In the genomic region with DNA sequence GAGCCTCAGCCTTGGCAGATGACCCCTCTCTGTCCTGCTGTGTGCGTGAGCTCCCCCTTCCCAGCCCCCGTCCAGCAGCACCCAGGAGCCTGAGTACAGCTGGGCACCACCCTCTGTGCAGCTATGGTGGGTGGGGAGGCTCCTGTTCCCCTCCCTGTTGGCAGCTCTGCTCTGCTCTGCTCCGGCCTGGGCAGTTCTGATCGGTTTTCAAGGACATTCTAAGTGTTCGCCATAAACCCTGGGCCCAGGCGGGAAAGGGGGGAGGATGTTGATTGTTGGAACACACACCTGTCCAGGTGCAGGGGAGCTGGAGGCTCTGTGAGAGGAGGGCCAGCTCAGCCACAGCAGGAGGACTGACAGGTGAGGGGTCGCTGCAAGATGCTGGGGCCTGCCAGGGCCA, we compare ENCODE assay signal across 16 cellular contexts. TPM values are rescaled to one million over a fixed set of nuclear protein-coding genes. Genes with fewer than 3 reads are reported as not detected.
DNase-seq lines count a peak whose midpoint lies in the region; FAIRE-seq and TF ChIP-seq lines count a peak whose summit lies in the region.
"Had no signal": no experiment of that assay in that cellular context is flagged by ENCODE, and none has a peak within 500 bp of the region (broad histone marks: within the 10 kb centered on the region; RNA-seq: fewer than 3 reads in every experiment).

Gene CLCNKB (plus strand): TSS at position 262 of the 400 bp plus-strand sequence. CDS start 711 bp downstream, outside the sequence.

- H3K27ac Mint-ChIP-seq in neural progenitor cell: peak within 1 kb of the TSS; percentile 9
- H3K27ac Mint-ChIP-seq: H9 had no signal

- no peaks in the 10 kb centered on the region for H3K79me2 ChIP-seq in neural progenitor cell (ENCODE audit: low read depth)

- H3K4me2 ChIP-seq in neural progenitor cell: no peak within 1 kb of the TSS
- H3K4me2 ChIP-seq: BLaER1 had no signal

- H3K4me1 Mint-ChIP-seq in neural progenitor cell: peaks cover 20% of the 10 kb centered on the region

- H3K9me3 Mint-ChIP-seq in neural progenitor cell: no peaks in the 10 kb centered on the region
- H3K9me3 Mint-ChIP-seq: H9 had no signal

- peaks cover 14% of the 10 kb centered on the region for H3K27me3 Mint-ChIP-seq in neural progenitor cell (ENCODE audit: insufficient read depth, low read depth)

- no peaks in the 10 kb centered on the region for H3K4me1 ChIP-seq in neural progenitor cell
- H3K4me1 ChIP-seq: BLaER1 had no signal

- no peaks in the 10 kb centered on the region for H3K9me3 ChIP-seq in neural progenitor cell (ENCODE audit: low read depth)
- H3K9me3 ChIP-seq: BLaER1 had no signal

- H3K9ac ChIP-seq in neural progenitor cell: no peak within 1 kb of the TSS
- H3K9ac ChIP-seq: BLaER1 had no signal

- no peak within 1 kb of the TSS for H3K4me3 Mint-ChIP-seq in neural progenitor cell
- H3K4me3 Mint-ChIP-seq: H9 had no signal

- H3K27me3 ChIP-seq in neural progenitor cell: peaks cover 8% of the 10 kb centered on the region
- H3K27me3 ChIP-seq: BLaER1 had no signal

- DNase-seq in DMS53 (lab: John Stamatoyannopoulos, UW): peak; percentile 55
- no peak for DNase-seq in DMS53 treated with DMSO at 0.1 percent for 48 hours (lab: John Stamatoyannopoulos, UW; ENCODE audit: unreplicated experiment)
- DNase-seq in COLO668 (lab: John Stamatoyannopoulos, UW; ENCODE audit: unreplicated experiment): peak; percentile 63
- DNase-seq in NCI-H510A treated with DMSO at 0.1 percent for 48 hours (lab: John Stamatoyannopoulos, UW): peak; percentile 98
- DNase-seq in neural progenitor cell (ENCODE audit: low spot score): no peak
- DNase-seq in CD1c-positive myeloid dendritic cell (ENCODE audit: extremely low spot score): no peak
- DNase-seq in NCI-H345 (lab: John Stamatoyannopoulos, UW): no peak
- no peak for DNase-seq in D721Med (ENCODE audit: insufficient read length, low spot score)
- DNase-seq: H9, IMR-90, Kasumi-1, NCI-H526 treated with DMSO at 0.1 percent for 48 hours had no signal

- H3K4me3 ChIP-seq in neural progenitor cell: no peak within 1 kb of the TSS
- H3K4me3 ChIP-seq: BLaER1, SK-N-MC had no signal

- H3K36me3 ChIP-seq in neural progenitor cell: no peaks in the 10 kb centered on the region
- H3K36me3 ChIP-seq: BLaER1 had no signal

- H4K20me1 ChIP-seq in neural progenitor cell (ENCODE audit: low read depth): no peaks in the 10 kb centered on the region
- H4K20me1 ChIP-seq: BLaER1 had no signal

- H3F3A ChIP-seq in neural progenitor cell (ENCODE audit: low read depth): peaks cover 7% of the 10 kb centered on the region

- no peak for FAIRE-seq in D721Med (lab: Jason Lieb, UNC)
- FAIRE-seq: GM18507 had no signal

- H3K27ac ChIP-seq in neural progenitor cell: no peak within 1 kb of the TSS
- H3K27ac ChIP-seq: 22Rv1, BLaER1, SK-N-MC had no signal

- no peak within 1 kb of the TSS for H2AFZ ChIP-seq in neural progenitor cell (replicated peaks)

- no peaks in the 10 kb centered on the region for H3K36me3 Mint-ChIP-seq in neural progenitor cell

- no peak for TF ChIP-seq CTCF in neural progenitor cell (IDR thresholded peaks at IDR 0.05)
- TF ChIP-seq CTCF in D721Med (IDR thresholded peaks at IDR 0.05; ENCODE audit: insufficient read depth, missing control alignments): no peak

RNA-seq across cellular contexts. Expression of gene CLCNKB, which starts in this region (rescaled TPM):
- 0.97 and 2.7 TPM in 2 replicates for total RNA-seq in neural progenitor cell (ENCODE audit: low replicate concordance)
- total RNA-seq: IMR-90 had no signal

Comparison
In these comparisons a context has a peak if more than half of its experiments do, and no peak if none do; other contexts are left out.
1. DNase-seq: peak in DMS53 (single experiment), COLO668 (single experiment) and NCI-H510A treated with DMSO at 0.1 percent for 48 hours (single experiment); none in DMS53 treated with DMSO at 0.1 percent for 48 hours (single experiment), neural progenitor cell (single experiment), CD1c-positive myeloid dendritic cell (single experiment), NCI-H345 (single experiment) and D721Med (single experiment).